ENCODE assay signal across 8 cellular contexts in the genomic region with DNA sequence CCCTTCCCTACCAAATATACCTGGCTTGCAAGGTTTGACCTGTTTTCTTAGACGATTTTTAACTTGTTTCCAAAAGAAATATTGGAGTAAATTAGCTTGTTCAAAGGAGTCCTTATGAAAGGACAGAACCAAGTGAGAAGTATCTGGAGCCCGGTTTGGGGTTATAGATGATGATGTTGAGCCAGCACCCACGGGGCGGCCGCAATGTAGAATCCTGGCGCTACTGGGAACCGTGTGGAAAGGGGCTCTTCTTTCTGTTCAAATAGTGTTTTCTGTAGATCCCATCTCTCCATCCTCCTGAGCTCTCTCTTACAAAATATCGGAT. TPM values are rescaled to one million over a fixed set of nuclear protein-coding genes. Genes with fewer than 3 reads are reported as not detected.
DNase-seq lines count a peak whose midpoint lies in the region; ATAC-seq and TF ChIP-seq lines count a peak whose summit lies in the region.

No MANE protein-coding gene starts in this region.

- no peak for TF ChIP-seq EP300 in SK-N-SH (IDR thresholded peaks at IDR 0.05; ENCODE audit: borderline replicate concordance in 1 of 2, low read depth in 1 of 2, low read length in 1 of 2)

- no peak for DNase-seq in SK-N-SH
- DNase-seq in middle frontal gyrus (ENCODE audit: extremely low spot score, low spot score), result no peak

- H3K4me1 ChIP-seq in SK-N-SH (ENCODE audit: control insufficient read depth in 1 of 2, insufficient read depth in 2 of 2, low read depth in 1 of 2, low read length in 1 of 2), result peaks cover 0 to 19% of the 10 kb centered on the region in 2 experiments; a peak in 1 of 4 replicates

- H2AFZ ChIP-seq in SK-N-SH (ENCODE audit: low read depth), result peak overlapping the region; percentile 94

- H3K79me2 ChIP-seq in SK-N-SH (ENCODE audit: insufficient read depth), result peaks cover 35% of the 10 kb centered on the region

- POLR2A ChIA-PET in SK-N-SH (lab: Yijun Ruan, JAX), result interaction anchor here (1.0 to 1.5 kb wide), 4 partner anchors 9 to 344 kb away, joined by 3 to 4 read pairs (median 3); no protein-coding TSS in a partner anchor

- H3K4me3 Mint-ChIP-seq in activated naive CD8-positive, alpha-beta T cell, result peak overlapping the region; percentile 100

- TF ChIP-seq CTCF in SK-N-SH (IDR thresholded peaks at IDR 0.05), result no peak

- H3K9me3 Mint-ChIP-seq in activated naive CD8-positive, alpha-beta T cell (ENCODE audit: low read depth), result no peaks in the 10 kb centered on the region

- peaks cover 7 to 11% of the 10 kb centered on the region in 2 experiments for H3K36me3 ChIP-seq in SK-N-SH (replicated peaks in 1 of 2; ENCODE audit: control insufficient read depth in 1 of 2, insufficient read depth in 2 of 2, low read length in 1 of 2)

- no peaks in the 10 kb centered on the region for H3K9me2 ChIP-seq in SK-N-SH

- H3F3A ChIP-seq in SK-N-SH (replicated peaks; ENCODE audit: insufficient read depth), result peaks cover 13% of the 10 kb centered on the region

- H3K36me3 Mint-ChIP-seq in activated naive CD8-positive, alpha-beta T cell, result peaks cover 17% of the 10 kb centered on the region

- peak overlapping the region; percentile 83; the same call in 1 of the 2 replicates for H3K4me2 ChIP-seq in SK-N-SH

- 31% methylated on average over 8 of the region's 8 CpGs for WGBS in SK-N-SH (ENCODE audit: low lambda C conversion rate)

- H3K27me3 ChIP-seq in SK-N-SH (ENCODE audit: insufficient read depth) (no peaks in the 10 kb centered on the region), layer of hippocampus (ENCODE audit: control insufficient read depth, insufficient read depth, low read length) (no peaks in the 10 kb centered on the region)

- H3K9ac ChIP-seq in SK-N-SH, result peak overlapping the region; percentile 27; the same call in 1 of the 2 replicates

- peak overlapping the region; percentile 42 to 76 for H3K4me3 ChIP-seq in SK-N-SH (ENCODE audit: low read depth in 2 of 2, low read length in 1 of 2)

- H3K4me1 Mint-ChIP-seq in activated naive CD8-positive, alpha-beta T cell (ENCODE audit: low read depth), result peaks cover 41% of the 10 kb centered on the region

- H3K27ac ChIP-seq in SK-N-SH (ENCODE audit: low read depth in 2 of 2, low read length in 1 of 2) (peak overlapping the region; percentile 23 to 74; a peak in 3 of 4 replicates), layer of hippocampus (ENCODE audit: low read depth, low read length) (peak overlapping the region; percentile 49), temporal lobe (ENCODE audit: low read depth, low read length) (peak overlapping the region; percentile 64)

- no peaks in the 10 kb centered on the region for H3K27me3 Mint-ChIP-seq in activated naive CD8-positive, alpha-beta T cell

- no peaks in the 10 kb centered on the region for H3K9me3 ChIP-seq in SK-N-SH

- no peak for TF ChIP-seq RAD21 in SK-N-SH (IDR thresholded peaks at IDR 0.05; ENCODE audit: low read length)

- peak overlapping the region; percentile 99 for H3K27ac Mint-ChIP-seq in activated naive CD8-positive, alpha-beta T cell

- CTCF ChIA-PET in SK-N-SH (lab: Yijun Ruan, JAX), result interaction anchor here (0.7 to 10.5 kb wide), 7 partner anchors 9 to 353 kb away, joined by 3 to 58 read pairs (median 5); no protein-coding TSS in a partner anchor

- H4K20me1 ChIP-seq in SK-N-SH (ENCODE audit: insufficient read depth), result no peaks in the 10 kb centered on the region; the same call in none of the 2 replicates

- ATAC-seq in SK-N-SH treated with all-trans-retinoic acid at 6 μM for 48 hours, result no peak
- no peak for ATAC-seq in HG03439 (IDR thresholded peaks at IDR 0.05; ENCODE audit: unreplicated experiment)
- no peak for ATAC-seq in esophagus mucosa

TF ChIP-seq in SK-N-SH, 30 proteins besides CTCF, POLR2A, EP300 and RAD21:
- TF ChIP-seq POLR2AphosphoS5 (IDR thresholded peaks at IDR 0.05; ENCODE audit: low read depth, low read length), result no peak
- no peak for TF ChIP-seq GABPA (IDR thresholded peaks at IDR 0.05; ENCODE audit: low read depth)
- TF ChIP-seq ELF1 (IDR thresholded peaks at IDR 0.05), result no peak
- TF ChIP-seq YY1 (IDR thresholded peaks at IDR 0.05; ENCODE audit: low read depth), result no peak
- TF ChIP-seq NRF1 (IDR thresholded peaks at IDR 0.05; ENCODE audit: low read depth, low read length), result no peak
- no peak for TF ChIP-seq USF2 (IDR thresholded peaks at IDR 0.05; ENCODE audit: borderline replicate concordance, low read depth, low read length)
- TF ChIP-seq TCF12 (IDR thresholded peaks at IDR 0.05), result no peak
- TF ChIP-seq PBX3 (IDR thresholded peaks at IDR 0.05), result no peak
- no peak for TF ChIP-seq CHD2 (IDR thresholded peaks at IDR 0.05; ENCODE audit: low read length, partially characterized antibody)
- TF ChIP-seq TEAD4 (IDR thresholded peaks at IDR 0.05; ENCODE audit: borderline replicate concordance, insufficient read depth), result no peak
- TF ChIP-seq SMC3 (IDR thresholded peaks at IDR 0.05; ENCODE audit: low read depth, low read length), result no peak
- no peak for TF ChIP-seq JUND (IDR thresholded peaks at IDR 0.05)

TF ChIP-seq in SK-N-SH treated with all-trans-retinoic acid at 6 μM for 48 hours, 23 proteins besides CTCF, POLR2A, EP300 and RAD21:
- TF ChIP-seq ESRRG (CRISPR knock-in tag; IDR thresholded peaks at IDR 0.05) (no peak), CREB5 (CRISPR knock-in tag; IDR thresholded peaks at IDR 0.05; ENCODE audit: low read depth) (no peak), GLIS3 (CRISPR knock-in tag; IDR thresholded peaks at IDR 0.05) (no peak), ZC3H10 (CRISPR knock-in tag; IDR thresholded peaks at IDR 0.05) (no peak), ZFP3 (CRISPR knock-in tag; IDR thresholded peaks at IDR 0.05) (no peak), POU6F1 (CRISPR knock-in tag; IDR thresholded peaks at IDR 0.05; ENCODE audit: borderline replicate concordance, low read depth) (no peak), TSHZ2 (CRISPR knock-in tag; IDR thresholded peaks at IDR 0.05) (no peak)

RNA-seq across cellular contexts. Expression of gene EXOSC2, which starts 0.5 kb away (rescaled TPM):
- 28.7 and 36.8 TPM in 2 replicates for polyA plus RNA-seq in SK-N-SH (2012; rRNA removed)
- 30.8 and 32.4 TPM in 2 replicates for polyA plus RNA-seq in SK-N-SH (2012; cell fraction: cytosol; rRNA removed)
- polyA plus RNA-seq in SK-N-SH (2012; cell fraction: nucleus; rRNA removed), result 46.6 and 64.0 TPM in 2 replicates
- total RNA-seq in temporal lobe (30.5 TPM), esophagus mucosa (19.6 TPM)

RNA-seq across cellular contexts. Expression of gene PRDM12, which starts 28.7 kb away (rescaled TPM):
- polyA plus RNA-seq in SK-N-SH (2012; rRNA removed), result 0.02 and 0.08 TPM in 2 replicates
- 0.05 and 0.06 TPM in 2 replicates for polyA plus RNA-seq in SK-N-SH (2012; cell fraction: cytosol; rRNA removed)
- polyA plus RNA-seq in SK-N-SH (2012; cell fraction: nucleus; rRNA removed), result 0.05 and 0.14 TPM in 2 replicates
- total RNA-seq in temporal lobe (not detected), esophagus mucosa (not detected)
